15 cellular contexts compared by ENCODE assay signal in the genomic region with DNA sequence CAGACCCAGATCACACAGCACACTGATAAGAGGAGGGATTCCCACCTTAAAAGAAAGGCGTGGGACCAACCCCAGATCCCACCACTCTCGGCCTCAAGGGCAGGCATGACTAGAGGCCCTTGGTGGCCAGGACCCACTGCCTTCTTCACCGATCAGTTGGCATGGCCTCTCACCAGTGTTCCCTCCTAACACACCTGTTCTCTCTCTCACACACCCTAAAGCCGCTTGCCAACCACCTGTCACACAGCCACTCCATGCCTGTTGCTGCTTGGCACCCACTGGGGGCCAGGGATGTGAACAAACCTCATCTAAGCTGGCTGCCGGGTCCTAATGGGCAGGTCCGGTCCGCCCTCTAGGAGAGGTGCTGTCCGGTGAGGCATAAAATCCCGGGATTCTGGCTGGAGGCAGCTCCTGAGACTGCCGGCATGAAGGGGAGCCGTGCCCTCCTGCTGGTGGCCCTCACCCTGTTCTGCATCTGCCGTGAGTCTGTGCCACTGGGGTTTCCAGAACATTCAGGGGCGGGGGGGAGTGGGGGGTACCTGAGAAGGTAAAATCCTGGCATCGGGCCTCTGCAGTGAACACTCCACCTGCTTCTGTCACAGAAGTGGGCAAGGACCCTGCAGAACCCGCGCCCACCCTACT. TPM values are rescaled to one million over a fixed set of nuclear protein-coding genes. Genes with fewer than 3 reads are reported as not detected.
"Had no signal": no experiment of that assay in that cellular context is flagged by ENCODE, and none has a peak within 500 bp of the region (broad histone marks: within the 10 kb centered on the region; RNA-seq: fewer than 3 reads in every experiment).

A gene (plus strand): TSS at position 404 of the 642 bp plus-strand sequence. CDS start 22 bp downstream, at position 426.

RNA-seq across cellular contexts. Expression of the gene that starts here (rescaled TPM):
- total RNA-seq: colonic mucosa; dermis microvascular lymphatic vessel endothelial cell; esophagus mucosa; fibroblast of lung; frontal cortex; glomerular endothelial cell; heart left ventricle; liver; lung microvascular endothelial cell; mononuclear cell; naive thymus-derived CD8-positive, alpha-beta T cell; prostate gland; renal cortical epithelial cell; right lobe of liver; stomach had no signal
- polyA plus RNA-seq: fibroblast of lung; heart left ventricle; liver; naive thymus-derived CD8-positive, alpha-beta T cell; stomach had no signal
